In genomic region chr12:49741882-49742620, GRCh38 we compare ENCODE assay signal across 8 cellular contexts. TPM values are rescaled to one million over a fixed set of nuclear protein-coding genes. Genes with fewer than 3 reads are reported as not detected.
DNase-seq lines count a peak whose midpoint lies in the region; ATAC-seq and TF ChIP-seq lines count a peak whose summit lies in the region.

No MANE protein-coding gene starts in this region.

- H4K20me1 ChIP-seq in KMS-11 (ENCODE audit: insufficient read depth) (peaks cover 33% of the 10 kb centered on the region), SU-DHL-6 (ENCODE audit: low read depth, low read length) (peaks cover 30% of the 10 kb centered on the region)

- peak; percentile 62 for ATAC-seq in GM21825 (IDR thresholded peaks at IDR 0.05; ENCODE audit: unreplicated experiment)

- H3K9me3 ChIP-seq in SU-DHL-6 (ENCODE audit: insufficient read depth, low read length) = no peaks in the 10 kb centered on the region

- peaks cover 3% of the 10 kb centered on the region for H3K27me3 Mint-ChIP-seq in progenitor cell of endocrine pancreas

- peak overlapping the region; percentile 88 for H3K9ac ChIP-seq in KMS-11
- H3K9ac ChIP-seq in SU-DHL-6 (ENCODE audit: low read length) = peak overlapping the region; percentile 72

- no peaks in the 10 kb centered on the region for H3F3A ChIP-seq in SU-DHL-6 (ENCODE audit: insufficient read depth)

- H3K4me1 ChIP-seq in KMS-11 (ENCODE audit: low read depth, poor library complexity, severe bottlenecking) = peaks cover 40% of the 10 kb centered on the region

- TF ChIP-seq CTCF in KMS-11 (conservative IDR thresholded peaks at IDR 0.05; ENCODE audit: low read depth, low read length) = no peak
- TF ChIP-seq CTCF in SU-DHL-6 (IDR thresholded peaks at IDR 0.05; ENCODE audit: insufficient read depth, low read length, poor library complexity, severe bottlenecking) = no peak
- TF ChIP-seq CTCF in progenitor cell of endocrine pancreas (IDR thresholded peaks at IDR 0.05; ENCODE audit: unreplicated experiment) = no peak

- no peaks in the 10 kb centered on the region for H3K36me3 ChIP-seq in KMS-11 (ENCODE audit: insufficient read depth)
- no peaks in the 10 kb centered on the region for H3K36me3 ChIP-seq in SU-DHL-6 (ENCODE audit: low read length)

- no peaks in the 10 kb centered on the region for H3K9me2 ChIP-seq in SU-DHL-6 (replicated peaks; ENCODE audit: insufficient read depth, low read length)

- peak overlapping the region; percentile 99 for H3K4me3 Mint-ChIP-seq in progenitor cell of endocrine pancreas (ENCODE audit: low read depth)

- peaks cover 53% of the 10 kb centered on the region for H3K79me2 ChIP-seq in KMS-11 (ENCODE audit: insufficient read depth, low read depth)
- peaks cover 56% of the 10 kb centered on the region for H3K79me2 ChIP-seq in SU-DHL-6 (ENCODE audit: insufficient read depth, low read length)

- H2AFZ ChIP-seq in KMS-11 (ENCODE audit: low read depth) (peak overlapping the region; percentile 35), SU-DHL-6 (ENCODE audit: low read depth, low read length, severe bottlenecking) (no peak overlapping the region)

- H3K27ac ChIP-seq in KMS-11 (peak overlapping the region; percentile 91), SU-DHL-6 (ENCODE audit: low read depth, low read length) (peak overlapping the region; percentile 78)

- no peaks in the 10 kb centered on the region for H3K9me3 Mint-ChIP-seq in progenitor cell of endocrine pancreas (ENCODE audit: low read depth)

- H3K27me3 ChIP-seq in KMS-11 (ENCODE audit: insufficient read depth, low read depth) (no peaks in the 10 kb centered on the region), SU-DHL-6 (ENCODE audit: low read length) (no peaks in the 10 kb centered on the region)

- DNase-seq in EL (peak; percentile 94), cardiac septum (ENCODE audit: low spot score) (peak; percentile 94), progenitor cell of endocrine pancreas (ENCODE audit: low spot score, unreplicated experiment) (peak; percentile 68), ureter (ENCODE audit: low spot score) (peak; percentile 89)
- DNase-seq in activated naive CD8-positive, alpha-beta T cell treated with anti-CD3 and anti-CD28 coated beads, Interleukin-2, amount 50 U/mL, for 16 hours (ENCODE audit: low read depth, low spot score) = peak; percentile 70

- H3K4me3 ChIP-seq in KMS-11 (IDR thresholded peaks at IDR 0.05; ENCODE audit: insufficient read depth, low read depth, low read length) = peak overlapping the region; percentile 33
- peak overlapping the region; percentile 79 for H3K4me3 ChIP-seq in SU-DHL-6 (ENCODE audit: insufficient read depth, low read length, poor library complexity, severe bottlenecking)

- H3K4me2 ChIP-seq in KMS-11 (peak overlapping the region; percentile 84), SU-DHL-6 (ENCODE audit: low read depth, low read length, poor library complexity, severe bottlenecking) (peak overlapping the region; percentile 92)

- peaks cover 41% of the 10 kb centered on the region for H3K4me1 Mint-ChIP-seq in progenitor cell of endocrine pancreas (ENCODE audit: low read depth)

- H3K36me3 Mint-ChIP-seq in progenitor cell of endocrine pancreas (ENCODE audit: insufficient read depth) = peaks cover 3% of the 10 kb centered on the region

- intact Hi-C loops in cardiac septum (cut with DNase I) = no loop called here

- H3K27ac Mint-ChIP-seq in progenitor cell of endocrine pancreas = peak overlapping the region; percentile 99

RNA-seq across cellular contexts. Expression of gene TMBIM6, which starts 0.7 kb away (rescaled TPM):
- total RNA-seq in cardiac septum = 191 TPM
- total RNA-seq in progenitor cell of endocrine pancreas = 442 and 449 TPM in 2 replicates
- total RNA-seq in ureter = 603 TPM

RNA-seq across cellular contexts. Expression of gene FMNL3, which starts 34.8 kb away (rescaled TPM):
- 19.8 TPM for total RNA-seq in cardiac septum
- total RNA-seq in progenitor cell of endocrine pancreas = 10.8 and 11.9 TPM in 2 replicates
- total RNA-seq in ureter = 12.6 TPM

Comparison
In these comparisons a context has a peak if more than half of its experiments do, and no peak if none do; other contexts are left out.
1. Peak in every context shown above with its lines: DNase-seq, ATAC-seq, H3K4me3 ChIP-seq and H3K27ac ChIP-seq.